ENCODE assay signal across 10 cellular contexts in genomic region chrX:19670854-19671620, GRCh38.
DNase-seq lines count a peak whose midpoint lies in the region; ATAC-seq, FAIRE-seq and TF ChIP-seq lines count a peak whose summit lies in the region.
"Had no signal": no experiment of that assay in that cellular context is flagged by ENCODE, and none has a peak within 500 bp of the region (broad histone marks: within the 10 kb centered on the region; RNA-seq: fewer than 3 reads in every experiment).

No MANE protein-coding gene starts in this region.

- H3K4me2 ChIP-seq in HCT116 (ENCODE audit: low read length), result peak overlapping the region; percentile 84

- no peak overlapping the region for H3K27ac Mint-ChIP-seq in activated CD8-positive, alpha-beta T cell treated with anti-CD3 and anti-CD28 coated beads for 36 hours

- H3K9me3 ChIP-seq in HCT116 (ENCODE audit: control insufficient read depth in 1 of 2, insufficient read depth in 1 of 2, low read depth in 1 of 2, low read length in 2 of 2), result no peaks in the 10 kb centered on the region
- H3K9me3 ChIP-seq in small intestine (ENCODE audit: control insufficient read depth, low read depth), result no peaks in the 10 kb centered on the region

- 23 to 48% (median 42%) methylated on average over 8 of the region's 8 CpGs for WGBS in small intestine, 3 donors

- RAD21 ChIA-PET in HCT116 (lab: Charles Lee; ENCODE audit: low non-redundant PET in 1 of 2, low total read pairs in 2 of 2, uncharacterized antibody in 2 of 2, unreplicated experiment in 2 of 2), result no interaction called here

- peaks cover 60% of the 10 kb centered on the region for H3K4me1 Mint-ChIP-seq in activated CD8-positive, alpha-beta T cell treated with anti-CD3 and anti-CD28 coated beads for 36 hours (ENCODE audit: low read depth)

- no peaks in the 10 kb centered on the region for H3K9me2 ChIP-seq in HCT116 (ENCODE audit: insufficient read depth)

- TSS peak; percentile 83 for BruUV-seq in HCT116 (replicated peaks; lab: Mats Ljungman, UMichigan)

- POLR2A ChIA-PET in HCT116 (lab: Charles Lee), result no interaction called here
- POLR2A ChIA-PET in activated CD8-positive, alpha-beta T cell treated with anti-CD3 and anti-CD28 coated beads for 36 hours (lab: Charles Lee), result interaction anchor here (0.6 kb wide), 1 partner anchor 94 kb away, joined by 3 read pairs; no protein-coding TSS in a partner anchor

- CTCF ChIA-PET in HCT116 (lab: Charles Lee), result interaction anchor here (1.0 to 1.1 kb wide), 2 partner anchors 77 to 234 kb away, joined by 3 read pairs; no protein-coding TSS in a partner anchor
- CTCF ChIA-PET in activated CD8-positive, alpha-beta T cell treated with anti-CD3 and anti-CD28 coated beads for 36 hours (lab: Charles Lee), result no interaction called here

- H3K79me2 ChIP-seq in HCT116 (ENCODE audit: insufficient read depth, low read length), result peaks cover 34% of the 10 kb centered on the region

- H3K27ac ChIP-seq in HCT116 (ENCODE audit: low read depth, low read length) (peak overlapping the region; percentile 93), small intestine (ENCODE audit: low read depth in 1 of 2, low read length in 1 of 2) (peak overlapping the region in 1 of 2 donors; percentile 52)

- peak; percentile 79 for DNase-seq in HCT116 (ENCODE audit: low read depth, low spot score)
- DNase-seq in astrocyte of the hippocampus (ENCODE audit: low read depth, low spot score), result peak; percentile 72
- peak in 29 of 51 donors; percentile 0 to 51 (median 11) for DNase-seq in hypothalamus (lab: John Stamatoyannopoulos, UW)
- DNase-seq in small intestine, result peak; percentile 55
- DNase-seq in activated CD8-positive, alpha-beta T cell treated with anti-CD3 and anti-CD28 coated beads for 36 hours, result no peak
- no peak for DNase-seq in DMS79 treated with DMSO at 0.1 percent for 48 hours (lab: John Stamatoyannopoulos, UW)
- no peak for DNase-seq in activated CD8-positive, alpha-beta memory T cell treated with anti-CD3 and anti-CD28 coated beads, Interleukin-2, amount 50 U/mL, for 48 hours
- DNase-seq: NCI-H2171 had no signal

- no peaks in the 10 kb centered on the region for H3K9me3 Mint-ChIP-seq in activated CD8-positive, alpha-beta T cell treated with anti-CD3 and anti-CD28 coated beads for 36 hours

- peaks cover 21% of the 10 kb centered on the region for H3K36me3 Mint-ChIP-seq in activated CD8-positive, alpha-beta T cell treated with anti-CD3 and anti-CD28 coated beads for 36 hours (ENCODE audit: low read depth)
- H3K36me3 Mint-ChIP-seq: brain had no signal

- no peaks in the 10 kb centered on the region for H3K27me3 Mint-ChIP-seq in activated CD8-positive, alpha-beta T cell treated with anti-CD3 and anti-CD28 coated beads for 36 hours
- H3K27me3 Mint-ChIP-seq: brain had no signal

- no peak; a peak in 1 of 6 replicates for TF ChIP-seq CTCF in HCT116 (IDR thresholded peaks at IDR 0.05 in 2 of 3, conservative IDR thresholded peaks at IDR 0.05 in 1 of 3; ENCODE audit: borderline replicate concordance in 1 of 3, insufficient read depth in 1 of 3, low read depth in 2 of 3, low read length in 2 of 3)
- no peak for TF ChIP-seq CTCF in activated CD8-positive, alpha-beta T cell treated with anti-CD3 and anti-CD28 coated beads for 36 hours (IDR thresholded peaks at IDR 0.05)

- H3K4me1 ChIP-seq in HCT116 (ENCODE audit: control insufficient read depth in 1 of 2, insufficient read depth in 2 of 2, low read length in 2 of 2) (peaks cover 39 to 53% of the 10 kb centered on the region in 2 experiments), small intestine (ENCODE audit: control insufficient read depth in 2 of 2, insufficient read depth in 1 of 2, low read depth in 1 of 2, low read length in 1 of 2) (peaks cover 0 to 5% of the 10 kb centered on the region in 2 donors)

- no peaks in the 10 kb centered on the region for H3K36me3 ChIP-seq in HCT116 (ENCODE audit: control insufficient read depth in 1 of 2, insufficient read depth in 2 of 2, low read length in 2 of 2)
- H3K36me3 ChIP-seq in small intestine (ENCODE audit: control insufficient read depth in 2 of 2, insufficient read depth in 2 of 2, low read length in 2 of 2), result no peaks in the 10 kb centered on the region

- ATAC-seq in HCT116 (peak; percentile 84), HG03196 (IDR thresholded peaks at IDR 0.05; ENCODE audit: unreplicated experiment) (no peak)
- no peak for ATAC-seq in activated CD8-positive, alpha-beta T cell treated with anti-CD3 and anti-CD28 coated beads for 36 hours

- intact Hi-C loops in HCT116 (cut with micrococcal nuclease), result loop anchor here (5.0 kb wide), 1 partner anchor 216 kb away; the partner anchor contains the start of gene SH3KBP1
- intact Hi-C loops in activated CD8-positive, alpha-beta T cell treated with anti-CD3 and anti-CD28 coated beads for 36 hours (cut with micrococcal nuclease), result no loop called here

- TF ChIP-seq RAD21 in HCT116 (IDR thresholded peaks at IDR 0.05; ENCODE audit: low read depth), result no peak

- H3K27me3 ChIP-seq in HCT116 (ENCODE audit: insufficient read depth, low read length) (no peaks in the 10 kb centered on the region), small intestine (ENCODE audit: control insufficient read depth in 2 of 2, insufficient read depth in 2 of 2, low read length in 2 of 2) (no peaks in the 10 kb centered on the region)

- no peak overlapping the region for H3K4me3 Mint-ChIP-seq in activated CD8-positive, alpha-beta T cell treated with anti-CD3 and anti-CD28 coated beads for 36 hours

- FAIRE-seq in small intestine (lab: Jason Lieb, UNC), result no peak

- H2AFZ ChIP-seq in HCT116 (ENCODE audit: low read depth, low read length, poor library complexity, severe bottlenecking), result peak overlapping the region; percentile 9

- H3K4me3 ChIP-seq in HCT116 (replicated peaks in 1 of 2; ENCODE audit: low read depth in 1 of 2, low read length in 2 of 2) (peak overlapping the region; percentile 54 to 67), small intestine (ENCODE audit: low read depth in 1 of 2, low read length in 2 of 2) (no peak overlapping the region)

- H4K20me1 ChIP-seq in HCT116 (ENCODE audit: insufficient read depth), result no peaks in the 10 kb centered on the region

- no peak for TF ChIP-seq POLR2A in HCT116 (IDR thresholded peaks at IDR 0.05; ENCODE audit: borderline replicate concordance, extremely low read depth, insufficient read depth, insufficient read length)

- peak overlapping the region; percentile 68 for H3K9ac ChIP-seq in HCT116 (ENCODE audit: low read length)

TF ChIP-seq in HCT116, 20 proteins besides CTCF, POLR2A, EP300 and RAD21:
- TF ChIP-seq EZH2phosphoT487 (IDR thresholded peaks at IDR 0.05; ENCODE audit: borderline replicate concordance) (no peak), REST (IDR thresholded peaks at IDR 0.05; ENCODE audit: low read depth) (no peak), POLR2AphosphoS5 (IDR thresholded peaks at IDR 0.05; ENCODE audit: low read depth, low read length) (peak; percentile 70), ZNF274 (IDR thresholded peaks at IDR 0.05; ENCODE audit: low read depth, low read length) (no peak), ZBTB33 (IDR thresholded peaks at IDR 0.05; ENCODE audit: extremely low read depth, insufficient replicate concordance, low read length) (no peak), ZFX (IDR thresholded peaks at IDR 0.05) (no peak)
TF ChIP-seq in HCT116: peak in this region for 1.

Comparison
In these comparisons a context has a peak if more than half of its experiments do, and no peak if none do; other contexts are left out.
1. DNase-seq: peak in HCT116 (single experiment), astrocyte of the hippocampus (single experiment), hypothalamus (29 of 51) and small intestine (single experiment); none in activated CD8-positive, alpha-beta T cell treated with anti-CD3 and anti-CD28 coated beads for 36 hours (single experiment), DMS79 treated with DMSO at 0.1 percent for 48 hours (single experiment) and activated CD8-positive, alpha-beta memory T cell treated with anti-CD3 and anti-CD28 coated beads, Interleukin-2, amount 50 U/mL, for 48 hours (single experiment).
2. H3K4me3 ChIP-seq: peak in HCT116 (2 of 2); none in small intestine (0 of 2).